In the genomic region with DNA sequence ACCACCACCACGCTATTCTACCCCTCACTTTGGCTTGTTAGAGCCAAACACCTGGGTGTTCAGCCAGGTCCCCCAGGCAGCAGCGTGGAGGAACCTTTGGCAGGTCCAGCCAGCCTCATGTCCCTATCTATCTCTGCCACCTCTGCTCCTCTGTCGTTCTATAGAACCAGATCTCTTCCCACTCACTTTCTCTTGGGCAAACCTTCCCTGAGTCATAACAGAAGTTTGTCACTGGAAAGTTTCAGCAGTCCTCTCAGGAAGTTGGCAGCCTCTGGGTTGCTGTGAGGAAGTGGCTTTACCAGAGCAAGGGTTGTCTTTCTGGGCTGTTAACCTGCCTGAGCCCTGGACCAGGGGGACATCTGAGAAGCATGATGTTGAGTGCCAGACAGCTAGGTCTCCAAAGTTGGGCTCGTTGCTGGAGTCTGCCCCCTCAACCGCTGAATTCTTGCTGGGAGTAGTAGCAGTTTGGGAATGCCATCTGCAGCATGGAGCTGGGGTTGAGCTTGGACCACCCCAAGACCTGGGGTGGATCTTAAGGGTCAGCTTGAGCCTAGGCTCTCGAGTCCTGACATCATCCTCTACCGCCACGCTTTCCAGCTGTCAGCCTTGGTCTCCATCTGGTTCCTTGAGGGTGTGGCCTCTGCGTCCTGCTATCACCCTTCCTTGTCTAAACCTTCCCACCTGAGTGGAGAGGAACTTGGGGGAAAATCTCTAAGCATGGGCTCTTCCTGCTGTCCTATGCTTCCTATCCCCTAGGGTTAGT, we compare ENCODE assay signal across 8 cellular contexts. TPM values are rescaled to one million over a fixed set of nuclear protein-coding genes. Genes with fewer than 3 reads are reported as not detected.
DNase-seq lines count a peak whose midpoint lies in the region; ATAC-seq and TF ChIP-seq lines count a peak whose summit lies in the region.

No MANE protein-coding gene starts in this region.

- intact Hi-C loops in ascending aorta (cut with DNase I) = loop anchor here (1.0 to 2.0 kb wide), 3 partner anchors 28 to 168 kb away; partner anchors contain the start of genes C1orf232, PDIK1L and ZNF593

- no peaks in the 10 kb centered on the region for H3K9me3 Mint-ChIP-seq in stimulated activated effector memory CD8-positive, alpha-beta T cell treated with anti-CD3 and anti-CD28 coated beads, Interleukin-12 subunit alpha, Interleukin-12 subunit beta, amount 100 ng/mL, for 72 hours

- H3K36me3 ChIP-seq in NT2/D1 (ENCODE audit: insufficient read depth, insufficient read length, low read length) (peaks cover 77% of the 10 kb centered on the region), ascending aorta (no peaks in the 10 kb centered on the region)

- peaks cover 88% of the 10 kb centered on the region for H3K36me3 Mint-ChIP-seq in stimulated activated effector memory CD8-positive, alpha-beta T cell treated with anti-CD3 and anti-CD28 coated beads, Interleukin-12 subunit alpha, Interleukin-12 subunit beta, amount 100 ng/mL, for 72 hours

- H3K27ac Mint-ChIP-seq in stimulated activated effector memory CD8-positive, alpha-beta T cell treated with anti-CD3 and anti-CD28 coated beads, Interleukin-12 subunit alpha, Interleukin-12 subunit beta, amount 100 ng/mL, for 72 hours = peak overlapping the region; percentile 87

- ATAC-seq in stimulated activated effector memory CD8-positive, alpha-beta T cell treated with anti-CD3 and anti-CD28 coated beads, Interleukin-12 subunit alpha, Interleukin-12 subunit beta, amount 100 ng/mL, for 72 hours = peak; percentile 2
- ATAC-seq in GM18870 (IDR thresholded peaks at IDR 0.05; ENCODE audit: unreplicated experiment) = no peak

- peak overlapping the region; percentile 90 to 99 for H3K27ac ChIP-seq in ascending aorta

- no peak for TF ChIP-seq CTCF in ascending aorta (IDR thresholded peaks at IDR 0.05)

- H3K9me3 ChIP-seq in NT2/D1 (ENCODE audit: insufficient read depth, low read length) (no peaks in the 10 kb centered on the region), ascending aorta (no peaks in the 10 kb centered on the region)

- H3K4me3 ChIP-seq in NT2/D1 (ENCODE audit: insufficient read length, low read depth) = peak overlapping the region; percentile 85
- H3K4me3 ChIP-seq in ascending aorta = peak overlapping the region; percentile 73 to 91

- peak; percentile 52 to 58 for DNase-seq in activated CD4-positive, alpha-beta T cell treated with anti-CD3 and anti-CD28 coated beads for 4 hours
- DNase-seq in activated CD4-positive, alpha-beta T cell treated with anti-CD3 and anti-CD28 coated beads for 1 hour = no peak
- DNase-seq in NT2/D1 (ENCODE audit: low read depth, low spot score) (no peak), ascending aorta (ENCODE audit: low spot score in 2 of 2) (peak in 1 of 2 donors; percentile 87), iris pigment epithelial cell (ENCODE audit: low read depth) (peak; percentile 33), cerebellar cortex (ENCODE audit: low spot score) (no peak)
- peak in 1 of 2 donors; percentile 68 for DNase-seq in stimulated activated effector memory CD8-positive, alpha-beta T cell treated with anti-CD3 and anti-CD28 coated beads, Interleukin-12 subunit alpha, Interleukin-12 subunit beta, amount 100 ng/mL, for 72 hours (ENCODE audit: low spot score in 2 of 2)

- H3K9ac ChIP-seq in NT2/D1 (ENCODE audit: insufficient read length, low read depth) = peak overlapping the region; percentile 89

- H3K27me3 ChIP-seq in NT2/D1 (ENCODE audit: insufficient read depth, insufficient read length) = no peaks in the 10 kb centered on the region
- no peaks in the 10 kb centered on the region for H3K27me3 ChIP-seq in ascending aorta

- H3K4me3 Mint-ChIP-seq in stimulated activated effector memory CD8-positive, alpha-beta T cell treated with anti-CD3 and anti-CD28 coated beads, Interleukin-12 subunit alpha, Interleukin-12 subunit beta, amount 100 ng/mL, for 72 hours = peak overlapping the region; percentile 95

- H3K4me1 ChIP-seq in NT2/D1 (ENCODE audit: insufficient read depth, insufficient read length) = peaks cover 39% of the 10 kb centered on the region
- peaks cover 29 to 55% of the 10 kb centered on the region in 2 donors for H3K4me1 ChIP-seq in ascending aorta

- peaks cover 90% of the 10 kb centered on the region for H3K4me1 Mint-ChIP-seq in stimulated activated effector memory CD8-positive, alpha-beta T cell treated with anti-CD3 and anti-CD28 coated beads, Interleukin-12 subunit alpha, Interleukin-12 subunit beta, amount 100 ng/mL, for 72 hours

RNA-seq across cellular contexts. Expression of gene SH3BGRL3, which starts 0.9 kb away (rescaled TPM):
- 228 TPM for total RNA-seq in ascending aorta

RNA-seq across cellular contexts. Expression of gene UBXN11, which starts 27.4 kb away (rescaled TPM):
- 14.5 TPM for total RNA-seq in ascending aorta

RNA-seq across cellular contexts. Expression of gene CD52, which starts 38.7 kb away (rescaled TPM):
- total RNA-seq in ascending aorta = not detected

RNA-seq across cellular contexts. Expression of gene CEP85, which starts 45.0 kb away (rescaled TPM):
- 5.0 TPM for total RNA-seq in ascending aorta

Comparison
In these comparisons a context has a peak if more than half of its experiments do, and no peak if none do; other contexts are left out.
1. DNase-seq: peak in activated CD4-positive, alpha-beta T cell treated with anti-CD3 and anti-CD28 coated beads for 4 hours (2 of 2) and iris pigment epithelial cell (single experiment); none in activated CD4-positive, alpha-beta T cell treated with anti-CD3 and anti-CD28 coated beads for 1 hour (single experiment), NT2/D1 (single experiment) and cerebellar cortex (single experiment).